In genomic region chr12:57429473-57430116, GRCh38 we compare ENCODE assay signal across 1 cellular context.
TF ChIP-seq lines count a peak whose summit lies in the region.

No MANE protein-coding gene starts in this region.

TF ChIP-seq in endothelial cell of umbilical vein, 7 proteins besides CTCF, POLR2A, EP300 and RAD21:
- no peak for TF ChIP-seq JUN (IDR thresholded peaks at IDR 0.05; ENCODE audit: borderline replicate concordance, insufficient read depth, insufficient read length, low read depth)
- TF ChIP-seq, protein P1, sequence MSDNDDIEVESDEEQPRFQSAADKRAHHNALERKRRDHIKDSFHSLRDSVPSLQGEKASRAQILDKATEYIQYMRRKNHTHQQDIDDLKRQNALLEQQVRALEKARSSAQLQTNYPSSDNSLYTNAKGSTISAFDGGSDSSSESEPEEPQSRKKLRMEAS (IDR thresholded peaks at IDR 0.05; ENCODE audit: insufficient read depth, insufficient read length), result peak; percentile 43
TF ChIP-seq in endothelial cell of umbilical vein: peak in this region for 1.
